Comparison of ENCODE assay signal across 1 cellular context in the genomic region with DNA sequence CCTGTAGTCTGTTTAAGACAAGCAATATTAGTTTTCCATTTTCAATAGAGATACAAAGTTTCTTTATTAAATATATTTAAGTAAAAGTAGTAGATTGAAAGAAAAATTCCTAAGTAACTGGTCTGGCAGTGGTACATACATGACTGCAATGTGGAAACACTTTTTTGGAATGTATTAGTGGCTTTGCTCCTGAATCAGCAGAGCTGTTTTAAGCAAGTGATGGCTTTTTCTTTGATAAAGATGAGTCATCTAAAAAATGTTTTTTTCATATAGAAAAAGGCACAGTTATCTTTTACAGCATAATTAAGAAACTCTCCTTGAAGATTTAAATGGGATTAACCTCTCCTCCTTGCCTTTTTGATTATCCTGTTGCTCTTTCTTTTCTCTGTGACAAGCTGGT.
TF ChIP-seq lines count a peak whose summit lies in the region.

No MANE protein-coding gene starts in this region.

TF ChIP-seq in HEK293T, 16 proteins besides CTCF, POLR2A, EP300 and RAD21 (continued from another document):
- TF ChIP-seq, protein P1, sequence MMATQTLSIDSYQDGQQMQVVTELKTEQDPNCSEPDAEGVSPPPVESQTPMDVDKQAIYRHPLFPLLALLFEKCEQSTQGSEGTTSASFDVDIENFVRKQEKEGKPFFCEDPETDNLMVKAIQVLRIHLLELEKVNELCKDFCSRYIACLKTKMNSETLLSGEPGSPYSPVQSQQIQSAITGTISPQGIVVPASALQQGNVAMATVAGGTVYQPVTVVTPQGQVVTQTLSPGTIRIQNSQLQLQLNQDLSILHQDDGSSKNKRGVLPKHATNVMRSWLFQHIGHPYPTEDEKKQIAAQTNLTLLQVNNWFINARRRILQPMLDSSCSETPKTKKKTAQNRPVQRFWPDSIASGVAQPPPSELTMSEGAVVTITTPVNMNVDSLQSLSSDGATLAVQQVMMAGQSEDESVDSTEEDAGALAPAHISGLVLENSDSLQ (IDR thresholded peaks at IDR 0.05): no peak
- TF ChIP-seq CTBP1 (IDR thresholded peaks at IDR 0.05; ENCODE audit: borderline replicate concordance): no peak
- no peak for TF ChIP-seq FOXA1 (IDR thresholded peaks at IDR 0.05)
